In the genomic region with DNA sequence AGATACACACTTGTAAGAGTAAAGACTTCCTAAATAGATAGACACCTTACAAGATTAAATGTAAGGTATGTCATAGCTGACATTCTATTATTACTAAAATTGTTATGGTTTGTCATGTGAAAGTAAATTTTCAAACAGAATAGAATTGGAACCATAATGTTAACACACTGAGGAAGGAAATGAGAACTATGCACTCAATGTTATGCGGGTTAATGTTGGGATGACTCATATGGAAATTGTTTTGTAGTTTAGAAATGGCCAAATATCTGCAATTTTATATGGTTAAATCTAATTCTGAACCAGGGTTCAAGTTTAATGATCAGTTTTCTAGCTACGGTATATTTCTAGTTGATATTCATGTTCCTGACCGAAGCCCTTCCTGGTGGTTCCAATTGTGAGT, we compare ENCODE assay signal across 1 cellular context.
TF ChIP-seq lines count a peak whose summit lies in the region.

No MANE protein-coding gene starts in this region.

TF ChIP-seq in GM12878, 131 proteins besides CTCF, POLR2A, EP300 and RAD21 (continued from another document):
- TF ChIP-seq MLLT1 (IDR thresholded peaks at IDR 0.05) (no peak), CBFB (IDR thresholded peaks at IDR 0.05; ENCODE audit: low read depth) (no peak), CREM (IDR thresholded peaks at IDR 0.05; ENCODE audit: low read depth) (no peak), PAX5 (IDR thresholded peaks at IDR 0.05; ENCODE audit: borderline replicate concordance, low read depth, low read length) (no peak), SREBF1 (IDR thresholded peaks at IDR 0.05; ENCODE audit: low read length) (no peak), HDAC2 (IDR thresholded peaks at IDR 0.05) (no peak), RELA (IDR thresholded peaks at IDR 0.05; ENCODE audit: borderline replicate concordance, partially characterized antibody) (no peak), NR2C2 (IDR thresholded peaks at IDR 0.05; ENCODE audit: borderline replicate concordance, control insufficient read depth, insufficient read length, low read depth) (no peak), SKIL (IDR thresholded peaks at IDR 0.05; ENCODE audit: low read depth, poor library complexity, severe bottlenecking) (no peak), ZBED1 (IDR thresholded peaks at IDR 0.05; ENCODE audit: borderline replicate concordance) (no peak), NFYA (IDR thresholded peaks at IDR 0.05; ENCODE audit: borderline replicate concordance, low read depth, low read length) (no peak), IKZF2 (IDR thresholded peaks at IDR 0.05) (0 out of 4 replicates have a peak, but pooled peaks of 1 of the 2 experiments have one; percentile 10), MTA3 (IDR thresholded peaks at IDR 0.05; ENCODE audit: borderline replicate concordance, low read length) (no peak), RUNX3 (IDR thresholded peaks at IDR 0.05; ENCODE audit: low read length) (peak; percentile 25; the same call in 1 of the 2 replicates), SREBF2 (IDR thresholded peaks at IDR 0.05; ENCODE audit: low read length) (no peak), EZH2 (IDR thresholded peaks at IDR 0.05; ENCODE audit: borderline replicate concordance, control insufficient read depth, low read depth, low read length) (no peak), ZNF622 (IDR thresholded peaks at IDR 0.05) (no peak), CHD4 (IDR thresholded peaks at IDR 0.05) (no peak), RBBP5 (conservative IDR thresholded peaks at IDR 0.05) (no peak), JUNB (IDR thresholded peaks at IDR 0.05) (0 out of 2 replicates have a peak, but pooled peaks have one; percentile 21)
TF ChIP-seq in GM12878: peak in this region for 3.
